Comparison of ENCODE assay signal across 8 cellular contexts in the genomic region with DNA sequence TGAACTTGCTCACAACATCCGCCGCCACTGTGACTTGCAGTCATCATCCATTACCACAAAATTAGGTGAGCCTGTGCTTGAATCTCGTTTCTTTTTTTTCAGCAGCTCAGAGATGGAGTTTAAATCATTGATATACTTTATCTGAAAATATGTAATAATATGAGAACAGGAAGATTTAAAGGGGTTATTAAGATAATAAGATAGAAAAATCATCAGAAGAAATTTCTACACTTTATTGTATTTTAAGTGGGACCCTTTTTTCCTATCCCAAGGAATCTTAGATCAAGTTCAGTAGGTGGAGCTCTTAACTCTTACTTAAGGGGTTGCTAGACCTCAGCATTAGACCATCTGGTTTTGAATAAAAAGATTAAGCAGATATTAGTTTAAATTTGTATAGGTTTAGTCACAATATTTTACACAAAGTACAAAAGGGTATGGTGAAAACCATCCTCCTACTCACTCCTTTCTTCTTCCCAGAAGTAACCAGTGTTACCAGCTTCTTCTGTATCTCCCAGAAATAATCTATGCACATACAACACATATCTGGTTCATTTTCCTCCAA. TPM values are rescaled to one million over a fixed set of nuclear protein-coding genes. Genes with fewer than 3 reads are reported as not detected.
A peak's percentile ranks its signal among the peaks of the same experiment; 100 is the strongest.
DNase-seq lines count a peak whose midpoint lies in the region; ATAC-seq and TF ChIP-seq lines count a peak whose summit lies in the region.

No MANE protein-coding gene starts in this region.

- DNase-seq in SHP77 treated with DMSO at 0.1 percent for 48 hours (lab: John Stamatoyannopoulos, UW) (peak; percentile 48), chondrocyte (ENCODE audit: low spot score) (no peak), midbrain (lab: John Stamatoyannopoulos, UW) (peak; percentile 65), aorta (no peak), NK-92 (lab: John Stamatoyannopoulos, UW; ENCODE audit: unreplicated experiment) (no peak)

- H3K4me3 Mint-ChIP-seq in chondrocyte (ENCODE audit: unreplicated experiment): no peak overlapping the region

- no peaks in the 10 kb centered on the region for H3K27me3 ChIP-seq in aorta (ENCODE audit: control insufficient read depth in 1 of 2, insufficient read depth in 2 of 2, low read length in 1 of 2)

- TF ChIP-seq CTCF in chondrocyte (IDR thresholded peaks at IDR 0.05): peak; percentile 75

- ATAC-seq in GM21367 (IDR thresholded peaks at IDR 0.05; ENCODE audit: unreplicated experiment): peak; percentile 29
- ATAC-seq in HG03565 (IDR thresholded peaks at IDR 0.05; ENCODE audit: unreplicated experiment): peak; percentile 23
- ATAC-seq in aorta (ENCODE audit: low FRiP score): peak; percentile 71

- no peak overlapping the region for H3K27ac Mint-ChIP-seq in chondrocyte (ENCODE audit: unreplicated experiment)

- peak overlapping the region; percentile 91 for H3K9ac ChIP-seq in ES-I3 (ENCODE audit: low read depth, low read length)

- WGBS in aorta, 2 donors: 0 to 2% methylated on average over 3 of the region's 3 CpGs

- H3K9me3 ChIP-seq in ES-I3 (ENCODE audit: control insufficient read depth, insufficient read depth, low read length): no peaks in the 10 kb centered on the region
- no peaks in the 10 kb centered on the region for H3K9me3 ChIP-seq in aorta (ENCODE audit: control insufficient read depth, low read length)

- H3K36me3 Mint-ChIP-seq in chondrocyte (ENCODE audit: low read depth): peaks cover 3% of the 10 kb centered on the region

- H3K4me3 ChIP-seq in aorta (ENCODE audit: low read length in 2 of 2): peak overlapping the region; percentile 84 to 93

- intact Hi-C loops in aorta (cut with DNase I): loop anchor here (2.0 to 5.0 kb wide), 2 partner anchors 175 to 176 kb away; a partner anchor contains a TSS

- H3K36me3 ChIP-seq in ES-I3 (ENCODE audit: insufficient read depth, low read length) (no peaks in the 10 kb centered on the region), aorta (ENCODE audit: control insufficient read depth in 1 of 2, insufficient read depth in 2 of 2, low read length in 1 of 2) (no peaks in the 10 kb centered on the region)

- no peaks in the 10 kb centered on the region for H3K4me1 ChIP-seq in ES-I3 (ENCODE audit: insufficient read depth, low read length)
- H3K4me1 ChIP-seq in aorta (ENCODE audit: control insufficient read depth in 1 of 2, insufficient read depth in 2 of 2, low read length in 2 of 2): no peaks in the 10 kb centered on the region

- H3K27me3 Mint-ChIP-seq in chondrocyte (ENCODE audit: low read depth): no peaks in the 10 kb centered on the region

- peak overlapping the region; percentile 46 to 67 for H3K27ac ChIP-seq in aorta (ENCODE audit: low read depth in 1 of 2, low read length in 2 of 2)

- H3K4me1 Mint-ChIP-seq in chondrocyte (ENCODE audit: low read depth): peaks cover 24% of the 10 kb centered on the region

- peaks cover 5% of the 10 kb centered on the region for H3K9me3 Mint-ChIP-seq in chondrocyte (ENCODE audit: low read depth)

RNA-seq across cellular contexts. Expression of a gene that starts 9.4 kb away (rescaled TPM):
- total RNA-seq in chondrocyte (49.6 to 80.7 TPM (median 74.9 TPM) in 3 replicates), aorta (10 to 100 TPM; 57.1 to 82.1 TPM)
- polyA plus RNA-seq in aorta: 10 to 100 TPM; 12.3 to 23.6 TPM

RNA-seq across cellular contexts. Expression of a gene that starts 32.0 kb away (rescaled TPM):
- total RNA-seq in chondrocyte (17.6 to 43.0 TPM (median 41.2 TPM) in 3 replicates), aorta (10 to 100 TPM; 19.1 to 23.9 TPM)
- 10 to 100 TPM; 25.0 to 46.1 TPM for polyA plus RNA-seq in aorta

Comparison
In these comparisons a context has a peak if more than half of its experiments do, and no peak if none do; other contexts are left out.
1. DNase-seq: peak in SHP77 treated with DMSO at 0.1 percent for 48 hours (single experiment) and midbrain (single experiment); none in chondrocyte (single experiment), aorta (0 of 2) and NK-92 (single experiment).
2. Peak in every context shown above with its lines, with median percentiles within 50 percentile points of each other: ATAC-seq.